10 cellular contexts compared by ENCODE assay signal in genomic region chr19:534088-534487, GRCh38. TPM values are rescaled to one million over a fixed set of nuclear protein-coding genes. Genes with fewer than 3 reads are reported as not detected.
A peak's percentile ranks its signal among the peaks of the same experiment; 100 is the strongest.
DNase-seq lines count a peak whose midpoint lies in the region; ATAC-seq and TF ChIP-seq lines count a peak whose summit lies in the region.
"Had no signal": no experiment of that assay in that cellular context is flagged by ENCODE, and none has a peak within 500 bp of the region (broad histone marks: within the 10 kb centered on the region; RNA-seq: fewer than 3 reads in every experiment).

No MANE protein-coding gene starts in this region.

- no peak for ATAC-seq in activated naive CD4-positive, alpha-beta T cell treated with anti-CD3 and anti-CD28 coated beads, Interleukin-2, amount 50 U/mL, for 72 hours
- no peak for ATAC-seq in upper lobe of right lung
- no peak for ATAC-seq in HG02885 (IDR thresholded peaks at IDR 0.05; ENCODE audit: poor library complexity, unreplicated experiment)

- no peak for DNase-seq in activated naive CD4-positive, alpha-beta T cell treated with anti-CD3 and anti-CD28 coated beads, Interleukin-2, amount 50 U/mL, for 72 hours (ENCODE audit: low spot score in 2 of 2)
- DNase-seq in astrocyte of the cerebellum (ENCODE audit: low read depth) (no peak), mesothelial cell of epicardium (ENCODE audit: low spot score in 2 of 2, unreplicated experiment in 2 of 2) (no peak), upper lobe of right lung (no peak), NCI-H510A (lab: John Stamatoyannopoulos, UW) (no peak), activated gamma-delta T cell (lab: John Stamatoyannopoulos, UW) (no peak)
- DNase-seq: NCI-H526 treated with DMSO at 0.1 percent for 48 hours had no signal

- peak overlapping the region; percentile 84 for H3K27ac ChIP-seq in upper lobe of right lung
- H3K27ac ChIP-seq: HL-60 had no signal

- no peaks in the 10 kb centered on the region for H3K9me3 Mint-ChIP-seq in activated naive CD4-positive, alpha-beta T cell treated with anti-CD3 and anti-CD28 coated beads, Interleukin-2, amount 50 U/mL, for 24 hours
- no peaks in the 10 kb centered on the region for H3K9me3 Mint-ChIP-seq in activated naive CD4-positive, alpha-beta T cell treated with anti-CD3 and anti-CD28 coated beads, Interleukin-2, amount 50 U/mL, for 72 hours
- H3K9me3 Mint-ChIP-seq in mesothelial cell of epicardium, result no peaks in the 10 kb centered on the region

- intact Hi-C loops in upper lobe of right lung (cut with DNase I), result no loop called here

- peaks cover 3% of the 10 kb centered on the region for H3K36me3 Mint-ChIP-seq in activated naive CD4-positive, alpha-beta T cell treated with anti-CD3 and anti-CD28 coated beads, Interleukin-2, amount 50 U/mL, for 24 hours
- no peaks in the 10 kb centered on the region for H3K36me3 Mint-ChIP-seq in activated naive CD4-positive, alpha-beta T cell treated with anti-CD3 and anti-CD28 coated beads, Interleukin-2, amount 50 U/mL, for 72 hours
- H3K36me3 Mint-ChIP-seq in mesothelial cell of epicardium, result peaks cover 10% of the 10 kb centered on the region

- peaks cover 28% of the 10 kb centered on the region for H3K36me3 ChIP-seq in upper lobe of right lung

- peaks cover 15% of the 10 kb centered on the region for H3K4me1 Mint-ChIP-seq in activated naive CD4-positive, alpha-beta T cell treated with anti-CD3 and anti-CD28 coated beads, Interleukin-2, amount 50 U/mL, for 24 hours
- H3K4me1 Mint-ChIP-seq in mesothelial cell of epicardium, result peaks cover 16% of the 10 kb centered on the region

- H3K9me3 ChIP-seq in upper lobe of right lung, result no peaks in the 10 kb centered on the region

- H3K4me3 Mint-ChIP-seq in activated naive CD4-positive, alpha-beta T cell treated with anti-CD3 and anti-CD28 coated beads, Interleukin-2, amount 50 U/mL, for 24 hours, result peak overlapping the region; percentile 15
- peak overlapping the region; percentile 91 for H3K4me3 Mint-ChIP-seq in mesothelial cell of epicardium

- H3K4me3 ChIP-seq in astrocyte of the cerebellum (ENCODE audit: low read depth, low read length) (peak overlapping the region; percentile 93), upper lobe of right lung (peak overlapping the region; percentile 99)

- in situ Hi-C loops in astrocyte of the cerebellum (cut with HindIII; ENCODE audit: low sequenced_read_pairs), result no loop called here

- H3K4me1 ChIP-seq in upper lobe of right lung, result peaks cover 21% of the 10 kb centered on the region

- H3K27me3 Mint-ChIP-seq in activated naive CD4-positive, alpha-beta T cell treated with anti-CD3 and anti-CD28 coated beads, Interleukin-2, amount 50 U/mL, for 24 hours, result no peaks in the 10 kb centered on the region
- H3K27me3 Mint-ChIP-seq in mesothelial cell of epicardium (ENCODE audit: low read depth), result no peaks in the 10 kb centered on the region

- H3K27ac Mint-ChIP-seq in activated naive CD4-positive, alpha-beta T cell treated with anti-CD3 and anti-CD28 coated beads, Interleukin-2, amount 50 U/mL, for 24 hours, result no peak overlapping the region
- no peak overlapping the region for H3K27ac Mint-ChIP-seq in activated naive CD4-positive, alpha-beta T cell treated with anti-CD3 and anti-CD28 coated beads, Interleukin-2, amount 50 U/mL, for 72 hours
- peak overlapping the region; percentile 98 for H3K27ac Mint-ChIP-seq in mesothelial cell of epicardium

- no peak for TF ChIP-seq CTCF in astrocyte of the cerebellum (IDR thresholded peaks at IDR 0.05; ENCODE audit: low read depth, low read length, missing control alignments)
- TF ChIP-seq CTCF in mesothelial cell of epicardium (IDR thresholded peaks at IDR 0.05; ENCODE audit: unreplicated experiment), result no peak
- TF ChIP-seq CTCF in upper lobe of right lung (IDR thresholded peaks at IDR 0.05), result no peak

- no peaks in the 10 kb centered on the region for H3K27me3 ChIP-seq in upper lobe of right lung

RNA-seq across cellular contexts. Expression of gene CDC34, which starts 2.5 kb away (rescaled TPM):
- total RNA-seq in activated naive CD4-positive, alpha-beta T cell treated with anti-CD3 and anti-CD28 coated beads, Interleukin-2, amount 50 U/mL, for 72 hours, result 10 to 100 TPM; 46.3 to 59.6 TPM
- total RNA-seq in mesothelial cell of epicardium (98.1 to 106 TPM (median 99.5 TPM) in 3 replicates), upper lobe of right lung (40.9 TPM)

RNA-seq across cellular contexts. Expression of gene GZMM, which starts 9.8 kb away (rescaled TPM):
- total RNA-seq in activated naive CD4-positive, alpha-beta T cell treated with anti-CD3 and anti-CD28 coated beads, Interleukin-2, amount 50 U/mL, for 72 hours, result 10 to 100 TPM; 14.1 to 52.7 TPM
- 0.25 to 0.40 TPM (median 0.29 TPM) in 3 replicates for total RNA-seq in mesothelial cell of epicardium
- 2.9 TPM for total RNA-seq in upper lobe of right lung

RNA-seq across cellular contexts. Expression of gene TPGS1, which starts 26.8 kb away (rescaled TPM):
- 10 to 100 TPM in 1 of 2 donors, 1 to 10 TPM in 1; 5.9 to 10.2 TPM for total RNA-seq in activated naive CD4-positive, alpha-beta T cell treated with anti-CD3 and anti-CD28 coated beads, Interleukin-2, amount 50 U/mL, for 72 hours
- total RNA-seq in mesothelial cell of epicardium (30.8 to 32.4 TPM (median 32.3 TPM) in 3 replicates), upper lobe of right lung (19.9 TPM)

RNA-seq across cellular contexts. Expression of gene MADCAM1, which starts 37.8 kb away (rescaled TPM):
- under 1 TPM; 0.25 to 0.47 TPM for total RNA-seq in activated naive CD4-positive, alpha-beta T cell treated with anti-CD3 and anti-CD28 coated beads, Interleukin-2, amount 50 U/mL, for 72 hours
- total RNA-seq in mesothelial cell of epicardium, result 0.75 to 1.1 TPM (median 0.98 TPM) in 3 replicates
- 1.2 TPM for total RNA-seq in upper lobe of right lung

RNA-seq across cellular contexts. Expression of gene BSG, which starts 38.3 kb away (rescaled TPM):
- 100 to 1,000 TPM; 170 to 194 TPM for total RNA-seq in activated naive CD4-positive, alpha-beta T cell treated with anti-CD3 and anti-CD28 coated beads, Interleukin-2, amount 50 U/mL, for 72 hours
- total RNA-seq in mesothelial cell of epicardium (414 to 431 TPM (median 414 TPM) in 3 replicates), upper lobe of right lung (359 TPM)
